1 cellular context compared by ENCODE assay signal in the genomic region with DNA sequence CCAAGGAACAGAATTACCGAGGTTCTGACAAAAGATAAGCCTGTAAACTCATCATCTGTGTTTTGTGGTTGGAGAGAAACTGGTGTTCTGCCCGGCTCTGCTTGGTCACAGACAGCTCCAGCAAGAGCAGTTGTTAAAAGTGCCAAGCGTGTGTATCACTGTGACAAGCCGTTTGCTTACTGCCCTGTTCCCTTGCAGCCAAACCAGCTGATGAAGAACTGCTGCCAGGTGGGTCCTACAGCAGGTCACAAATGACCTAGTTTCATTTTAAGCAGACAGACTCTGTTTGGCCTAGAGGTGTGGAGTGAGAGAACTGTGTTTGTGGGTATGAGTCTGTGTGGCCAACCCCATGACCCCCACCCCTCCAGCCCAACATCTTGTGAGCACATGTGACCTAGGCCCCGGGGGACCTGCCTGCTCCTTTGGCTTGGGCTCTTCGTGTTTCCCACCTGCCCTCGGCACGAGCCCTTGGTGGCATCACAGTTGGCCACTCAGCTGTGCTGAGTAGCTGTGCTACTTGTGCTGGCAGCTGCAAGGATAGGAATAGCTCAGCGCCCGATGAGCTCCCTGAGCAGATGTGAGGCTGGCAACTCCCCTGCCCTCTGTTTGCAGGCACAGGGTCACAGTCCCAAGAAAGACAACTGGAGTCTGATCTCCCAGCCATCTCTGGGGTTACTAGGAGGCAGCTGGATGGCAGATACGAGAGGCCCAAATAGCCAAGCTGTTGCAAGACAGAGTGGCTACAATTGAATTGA.
TF ChIP-seq lines count a peak whose summit lies in the region.

No MANE protein-coding gene starts in this region.

TF ChIP-seq in GM23338, 12 proteins besides CTCF, POLR2A, EP300 and RAD21:
- TF ChIP-seq EZH2phosphoT487 (IDR thresholded peaks at IDR 0.05; ENCODE audit: unreplicated experiment) (no peak), ZNF114 (CRISPR knock-in tag; IDR thresholded peaks at IDR 0.05) (no peak), ZNF331 (CRISPR knock-in tag; IDR thresholded peaks at IDR 0.05; ENCODE audit: low read depth) (no peak), JUNB (IDR thresholded peaks at IDR 0.05; ENCODE audit: unreplicated experiment) (no peak), STAT1 (IDR thresholded peaks at IDR 0.05; ENCODE audit: unreplicated experiment) (no peak), POLR2AphosphoS5 (IDR thresholded peaks at IDR 0.05; ENCODE audit: low read depth) (no peak), NANOG (IDR thresholded peaks at IDR 0.05; ENCODE audit: borderline replicate concordance) (no peak)
- TF ChIP-seq, protein P1, sequence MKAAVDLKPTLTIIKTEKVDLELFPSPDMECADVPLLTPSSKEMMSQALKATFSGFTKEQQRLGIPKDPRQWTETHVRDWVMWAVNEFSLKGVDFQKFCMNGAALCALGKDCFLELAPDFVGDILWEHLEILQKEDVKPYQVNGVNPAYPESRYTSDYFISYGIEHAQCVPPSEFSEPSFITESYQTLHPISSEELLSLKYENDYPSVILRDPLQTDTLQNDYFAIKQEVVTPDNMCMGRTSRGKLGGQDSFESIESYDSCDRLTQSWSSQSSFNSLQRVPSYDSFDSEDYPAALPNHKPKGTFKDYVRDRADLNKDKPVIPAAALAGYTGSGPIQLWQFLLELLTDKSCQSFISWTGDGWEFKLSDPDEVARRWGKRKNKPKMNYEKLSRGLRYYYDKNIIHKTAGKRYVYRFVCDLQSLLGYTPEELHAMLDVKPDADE (IDR thresholded peaks at IDR 0.05): no peak
- TF ChIP-seq, protein P2, sequence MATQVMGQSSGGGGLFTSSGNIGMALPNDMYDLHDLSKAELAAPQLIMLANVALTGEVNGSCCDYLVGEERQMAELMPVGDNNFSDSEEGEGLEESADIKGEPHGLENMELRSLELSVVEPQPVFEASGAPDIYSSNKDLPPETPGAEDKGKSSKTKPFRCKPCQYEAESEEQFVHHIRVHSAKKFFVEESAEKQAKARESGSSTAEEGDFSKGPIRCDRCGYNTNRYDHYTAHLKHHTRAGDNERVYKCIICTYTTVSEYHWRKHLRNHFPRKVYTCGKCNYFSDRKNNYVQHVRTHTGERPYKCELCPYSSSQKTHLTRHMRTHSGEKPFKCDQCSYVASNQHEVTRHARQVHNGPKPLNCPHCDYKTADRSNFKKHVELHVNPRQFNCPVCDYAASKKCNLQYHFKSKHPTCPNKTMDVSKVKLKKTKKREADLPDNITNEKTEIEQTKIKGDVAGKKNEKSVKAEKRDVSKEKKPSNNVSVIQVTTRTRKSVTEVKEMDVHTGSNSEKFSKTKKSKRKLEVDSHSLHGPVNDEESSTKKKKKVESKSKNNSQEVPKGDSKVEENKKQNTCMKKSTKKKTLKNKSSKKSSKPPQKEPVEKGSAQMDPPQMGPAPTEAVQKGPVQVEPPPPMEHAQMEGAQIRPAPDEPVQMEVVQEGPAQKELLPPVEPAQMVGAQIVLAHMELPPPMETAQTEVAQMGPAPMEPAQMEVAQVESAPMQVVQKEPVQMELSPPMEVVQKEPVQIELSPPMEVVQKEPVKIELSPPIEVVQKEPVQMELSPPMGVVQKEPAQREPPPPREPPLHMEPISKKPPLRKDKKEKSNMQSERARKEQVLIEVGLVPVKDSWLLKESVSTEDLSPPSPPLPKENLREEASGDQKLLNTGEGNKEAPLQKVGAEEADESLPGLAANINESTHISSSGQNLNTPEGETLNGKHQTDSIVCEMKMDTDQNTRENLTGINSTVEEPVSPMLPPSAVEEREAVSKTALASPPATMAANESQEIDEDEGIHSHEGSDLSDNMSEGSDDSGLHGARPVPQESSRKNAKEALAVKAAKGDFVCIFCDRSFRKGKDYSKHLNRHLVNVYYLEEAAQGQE (IDR thresholded peaks at IDR 0.05; ENCODE audit: unreplicated experiment): no peak
